Comparison of ENCODE assay signal across 6 cellular contexts in the genomic region with DNA sequence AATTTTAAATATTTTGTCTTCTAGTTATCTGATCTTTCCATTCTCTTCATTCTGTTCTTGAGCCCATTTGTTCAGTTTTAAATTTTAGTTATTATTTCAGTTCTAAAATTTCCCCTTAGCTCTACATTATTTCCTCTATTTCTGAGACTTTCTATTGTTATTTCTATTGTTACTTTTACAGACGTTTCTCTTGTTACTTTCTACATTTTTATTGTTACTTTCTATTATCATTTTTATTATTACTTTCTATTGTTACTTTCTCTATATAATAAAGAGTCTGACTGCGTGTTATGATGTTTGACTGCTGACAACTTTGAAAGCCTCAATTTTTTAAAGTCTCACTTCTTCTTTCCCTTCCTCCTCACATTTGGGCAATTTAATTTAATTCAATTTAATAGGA.
"Had no signal": no experiment of that assay in that cellular context is flagged by ENCODE, and none has a peak within 500 bp of the region (broad histone marks: within the 10 kb centered on the region; RNA-seq: fewer than 3 reads in every experiment).

No MANE protein-coding gene starts in this region.

- H3K4me2 ChIP-seq: GM23338 had no signal

- H2AFZ ChIP-seq: GM23338 had no signal

- DNase-seq: H9, HCEC 1CT, IMR-90, KG1 had no signal

- H3K4me3 ChIP-seq: GM23338, K562 had no signal
